8 cellular contexts compared by ENCODE assay signal in genomic region chr1:51519048-51519856, GRCh38. TPM values are rescaled to one million over a fixed set of nuclear protein-coding genes. Genes with fewer than 3 reads are reported as not detected.
A peak's percentile ranks its signal among the peaks of the same experiment; 100 is the strongest.
DNase-seq lines count a peak whose midpoint lies in the region; ATAC-seq and TF ChIP-seq lines count a peak whose summit lies in the region.

EPS15 (minus strand) TSS chr1:51519266; CDS start chr1:51519231, 35 bp downstream.

- H3K4me3 ChIP-seq in A673 (ENCODE audit: low read depth, low read length, poor library complexity, severe bottlenecking) = peak within 1 kb of the TSS; percentile 74

- peaks cover 30% of the 10 kb centered on the region for H3K4me1 ChIP-seq in A673 (ENCODE audit: insufficient read depth, low read length, poor library complexity, severe bottlenecking)

- TF ChIP-seq POLR2A in GM18526 (IDR thresholded peaks at IDR 0.05; ENCODE audit: extremely low read depth, insufficient read length) = peak; percentile 68

- H3K27ac ChIP-seq in A673 (ENCODE audit: low read depth, low read length, poor library complexity, severe bottlenecking) = peak within 1 kb of the TSS; percentile 64

- H3K9me3 ChIP-seq in A673 (ENCODE audit: low read depth, low read length, poor library complexity, severe bottlenecking) = no peaks in the 10 kb centered on the region

- no peaks in the 10 kb centered on the region for H3K36me3 ChIP-seq in A673 (ENCODE audit: insufficient read depth, low read length, poor library complexity, severe bottlenecking)

- DNase-seq in A673 (ENCODE audit: low spot score) (peak; percentile 91), NCI-H226 (peak; percentile 68), cerebellar cortex (ENCODE audit: low spot score) (peak; percentile 64), islet precursor cell (peak; percentile 95)
- DNase-seq in activated CD4-positive, alpha-beta T cell treated with anti-CD3 and anti-CD28 coated beads for 1 hour = peak; percentile 74
- DNase-seq in stimulated activated CD4-positive, alpha-beta T cell treated with anti-CD3 and anti-CD28 coated beads, Interleukin-12 subunit alpha, Interleukin-12 subunit beta, amount 100 ng/mL, for 4 hours = peak; percentile 93

- intact Hi-C loops in A673 (cut with micrococcal nuclease; ENCODE audit: unreplicated experiment) = loop anchor here (5.0 kb wide), 1 partner anchor 87 kb away; no protein-coding TSS in a partner anchor

- peak; percentile 52 for ATAC-seq in HG03066 (IDR thresholded peaks at IDR 0.05; ENCODE audit: low read depth, unreplicated experiment)

- H3K27me3 ChIP-seq in A673 (replicated peaks; ENCODE audit: insufficient read depth, low read depth, low read length, poor library complexity) = no peaks in the 10 kb centered on the region

- BruUV-seq in A673 (replicated peaks; lab: Mats Ljungman, UMichigan) = no TSS peak

- TF ChIP-seq CTCF in A673 (conservative IDR thresholded peaks at IDR 0.05; ENCODE audit: low read depth, low read length) = no peak

- POLR2A ChIA-PET in A673 (lab: Charles Lee; ENCODE audit: low non-redundant PET) = no interaction called here

- CTCF ChIA-PET in A673 (lab: Charles Lee) = interaction anchor here (0.7 kb wide), 1 partner anchor 188 kb away, joined by 6 read pairs; no protein-coding TSS in a partner anchor

RNA-seq across cellular contexts. Expression of gene EPS15, which starts in this region (rescaled TPM):
- total RNA-seq in A673 (2021) = 50.6 and 55.6 TPM in 2 replicates

Comparison
In these comparisons a context has a peak if more than half of its experiments do, and no peak if none do; other contexts are left out.
1. Peak in every context shown above with its lines: DNase-seq, ATAC-seq, H3K4me3 ChIP-seq and H3K27ac ChIP-seq.